ENCODE assay signal across 22 cellular contexts in genomic region chr18:74108460-74108859, GRCh38. TPM values are rescaled to one million over a fixed set of nuclear protein-coding genes. Genes with fewer than 3 reads are reported as not detected.
"Had no signal": no experiment of that assay in that cellular context is flagged by ENCODE, and none has a peak within 500 bp of the region (broad histone marks: within the 10 kb centered on the region; RNA-seq: fewer than 3 reads in every experiment).

No MANE protein-coding gene starts in this region.

- FAIRE-seq: HepG2, RCC 7860 had no signal

- ATAC-seq: HepG2 had no signal

- DNase-seq: IMR-90, Karpas-422, KG1, MG63, NCI-H1092, NCI-H1105 treated with DMSO at 0.1 percent for 48 hours, NCI-H1436, NCI-H187, NCI-H2029, NCI-H2081 treated with DMSO at 0.1 percent for 48 hours, NCI-H2171, NCI-H226, NCI-H446, NCI-H510A, NCI-H524 treated with DMSO at 0.1 percent for 48 hours, NCI-H69, NCI-H774, Right ventricle myocardium superior, RPMI8226, SIG-M5 had no signal

RNA-seq across cellular contexts. Expression of gene FBXO15, which starts 39.2 kb away (rescaled TPM):
- total RNA-seq: Right ventricle myocardium superior had no signal
